Comparison of ENCODE assay signal across 12 cellular contexts in the genomic region with DNA sequence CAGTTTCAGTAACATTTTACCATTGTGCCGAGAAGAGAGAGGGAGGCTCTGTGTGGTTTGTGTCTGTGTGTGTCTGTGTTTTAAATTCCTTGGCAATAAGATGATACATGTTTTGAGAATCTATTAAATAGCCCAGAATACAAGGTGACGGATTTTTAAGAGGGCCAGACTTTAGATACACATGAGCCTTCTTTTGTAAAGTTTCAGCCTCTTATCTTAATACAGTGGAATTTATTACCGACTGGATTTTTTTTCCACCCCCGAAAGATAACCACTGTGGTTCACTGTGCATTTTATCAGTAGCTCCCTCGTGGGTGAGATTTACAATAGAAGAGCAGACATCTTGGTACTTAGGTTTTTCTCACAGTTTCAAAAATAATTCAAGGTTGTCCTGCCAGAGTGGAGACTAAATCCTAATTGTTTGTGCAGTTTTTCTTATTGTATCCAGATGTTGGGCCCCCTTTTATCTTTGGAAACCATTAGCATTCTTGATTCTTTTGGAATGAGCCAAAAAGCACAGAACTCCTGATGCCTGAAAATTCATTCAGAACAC. TPM values are rescaled to one million over a fixed set of nuclear protein-coding genes. Genes with fewer than 3 reads are reported as not detected.
DNase-seq lines count a peak whose midpoint lies in the region; ATAC-seq and TF ChIP-seq lines count a peak whose summit lies in the region.
"Had no signal": no experiment of that assay in that cellular context is flagged by ENCODE, and none has a peak within 500 bp of the region (broad histone marks: within the 10 kb centered on the region; RNA-seq: fewer than 3 reads in every experiment).

No MANE protein-coding gene starts in this region.

- H3K36me3 Mint-ChIP-seq in H9 (ENCODE audit: insufficient read depth in 1 of 3, low read depth in 3 of 3) = peaks cover 0 to 10% (median 0%) of the 10 kb centered on the region in 3 experiments; a peak in 4 of 7 replicates
- H3K36me3 Mint-ChIP-seq in activated T-helper 2 cell treated with anti-CD3 and anti-CD28 coated beads, Interferon-gamma antibody, Interleukin-2, Interleukin-4, amounts not matched to agents 10 μg/mL and 5 μg/mL and 100 μg/mL, durations not matched to agents 14 hours and 24 hours and 36 hours (ENCODE audit: low read depth) = peaks cover 71% of the 10 kb centered on the region

- H3K56ac ChIP-seq in H9 (ENCODE audit: insufficient read length, low read depth, low read length) = no peak overlapping the region

- DNase-seq in H9 = no peak
- no peak for DNase-seq in activated T-helper 2 cell treated with anti-CD3 and anti-CD28 coated beads, Interferon-gamma antibody, Interleukin-2, Interleukin-4, amounts not matched to agents 10 μg/mL and 5 μg/mL and 100 μg/mL, durations not matched to agents 14 hours and 24 hours and 36 hours (ENCODE audit: low spot score)
- peak; percentile 19 for DNase-seq in mesenchymal stem cell
- no peak for DNase-seq in left lung
- no peak for DNase-seq in cerebellum (ENCODE audit: low spot score)
- DNase-seq in NCI-H2196 (lab: John Stamatoyannopoulos, UW; ENCODE audit: unreplicated experiment) = no peak
- DNase-seq: cerebellar nuclear complex, NCI-H510A had no signal

- H3K4me3 ChIP-seq in ACC112 (ENCODE audit: low read depth, low read length) (peak overlapping the region; percentile 55; the same call in 1 of the 2 replicates), mesenchymal stem cell (ENCODE audit: insufficient read depth in 1 of 2, low read depth in 1 of 2, low read length in 2 of 2) (no peak overlapping the region), left lung (no peak overlapping the region)
- H3K4me3 ChIP-seq: BLaER1, lung had no signal

- H2BK5ac ChIP-seq in H9 (ENCODE audit: insufficient read length, low read length) (no peak overlapping the region), mesenchymal stem cell (ENCODE audit: low read depth, low read length, poor library complexity, severe bottlenecking) (no peak overlapping the region)

- H2BK15ac ChIP-seq in H9 (ENCODE audit: low read depth, low read length) (no peak overlapping the region), mesenchymal stem cell (ENCODE audit: low read depth, poor library complexity, severe bottlenecking) (no peak overlapping the region)

- no peaks in the 10 kb centered on the region for H3K27me3 Mint-ChIP-seq in H9 (ENCODE audit: low read depth)
- H3K27me3 Mint-ChIP-seq in activated T-helper 2 cell treated with anti-CD3 and anti-CD28 coated beads, Interferon-gamma antibody, Interleukin-2, Interleukin-4, amounts not matched to agents 10 μg/mL and 5 μg/mL and 100 μg/mL, durations not matched to agents 14 hours and 24 hours and 36 hours (ENCODE audit: low read depth) = no peaks in the 10 kb centered on the region

- no peak overlapping the region for H2AK5ac ChIP-seq in H9 (ENCODE audit: insufficient read length, low read length)
- no peak overlapping the region for H2AK5ac ChIP-seq in mesenchymal stem cell (ENCODE audit: low read length, severe bottlenecking)

- H3K23me2 ChIP-seq in H9 (ENCODE audit: insufficient read length, low read depth, low read length, poor library complexity, severe bottlenecking) = no peaks in the 10 kb centered on the region

- H3K18ac ChIP-seq in H9 (ENCODE audit: insufficient read length, low read depth, low read length) = no peak overlapping the region
- H3K18ac ChIP-seq in mesenchymal stem cell (ENCODE audit: low read depth in 1 of 2, low read length in 2 of 2) = no peak overlapping the region

- intact Hi-C loops in activated T-helper 2 cell treated with anti-CD3 and anti-CD28 coated beads, Interferon-gamma antibody, Interleukin-2, Interleukin-4, amounts not matched to agents 10 μg/mL and 5 μg/mL and 100 μg/mL, durations not matched to agents 14 hours and 24 hours and 36 hours (cut with micrococcal nuclease) = no loop called here
- intact Hi-C loops in left lung (cut with DNase I) = no loop called here

- H3K9me3 Mint-ChIP-seq in H9 = no peaks in the 10 kb centered on the region
- H3K9me3 Mint-ChIP-seq in activated T-helper 2 cell treated with anti-CD3 and anti-CD28 coated beads, Interferon-gamma antibody, Interleukin-2, Interleukin-4, amounts not matched to agents 10 μg/mL and 5 μg/mL and 100 μg/mL, durations not matched to agents 14 hours and 24 hours and 36 hours = no peaks in the 10 kb centered on the region

- H4K5ac ChIP-seq in H9 (ENCODE audit: insufficient read length, low read depth, low read length) = no peak overlapping the region

- no peak for TF ChIP-seq CTCF in H9 (conservative IDR thresholded peaks at IDR 0.05)
- no peak for TF ChIP-seq CTCF in left lung (IDR thresholded peaks at IDR 0.05)

- peaks cover 49% of the 10 kb centered on the region for H3K4me1 ChIP-seq in ACC112 (ENCODE audit: control insufficient read depth, insufficient read depth, low read length, unreplicated experiment)
- H3K4me1 ChIP-seq in H9 (ENCODE audit: insufficient read depth, low read length) = peaks cover 6% of the 10 kb centered on the region; the same call in 1 of the 2 replicates
- peaks cover 1% of the 10 kb centered on the region for H3K4me1 ChIP-seq in mesenchymal stem cell (ENCODE audit: control insufficient read depth, insufficient read depth, low read depth, low read length)
- peaks cover 4 to 26% of the 10 kb centered on the region in 2 donors for H3K4me1 ChIP-seq in left lung

- H4K8ac ChIP-seq in H9 (replicated peaks; ENCODE audit: insufficient read length, low read depth, low read length) (no peak overlapping the region), mesenchymal stem cell (ENCODE audit: low read length) (no peak overlapping the region)

- H3K4me1 Mint-ChIP-seq in H9 = peaks cover 33 to 41% of the 10 kb centered on the region in 2 experiments
- peaks cover 35% of the 10 kb centered on the region for H3K4me1 Mint-ChIP-seq in activated T-helper 2 cell treated with anti-CD3 and anti-CD28 coated beads, Interferon-gamma antibody, Interleukin-2, Interleukin-4, amounts not matched to agents 10 μg/mL and 5 μg/mL and 100 μg/mL, durations not matched to agents 14 hours and 24 hours and 36 hours (ENCODE audit: low read depth)

- ATAC-seq in left lung = no peak
- no peak for ATAC-seq in activated CD4-positive, CD25-positive, alpha-beta regulatory T cell treated with anti-CD3 and anti-CD28 coated beads, Interleukin-2, amount 50 U/mL, for 24 hours

- H3K79me2 ChIP-seq in ACC112 (ENCODE audit: control insufficient read depth, insufficient read depth, low read length, unreplicated experiment) = peaks cover 5% of the 10 kb centered on the region
- H3K79me2 ChIP-seq in H9 (ENCODE audit: insufficient read depth, low read length) = no peaks in the 10 kb centered on the region

- peak overlapping the region; percentile 65 to 83 (median 73) for H3K27ac Mint-ChIP-seq in H9
- H3K27ac Mint-ChIP-seq in activated T-helper 2 cell treated with anti-CD3 and anti-CD28 coated beads, Interferon-gamma antibody, Interleukin-2, Interleukin-4, amounts not matched to agents 10 μg/mL and 5 μg/mL and 100 μg/mL, durations not matched to agents 14 hours and 24 hours and 36 hours = peak overlapping the region; percentile 78

- H3K9me3 ChIP-seq in H9 (ENCODE audit: control insufficient read depth, low read depth, low read length) (no peaks in the 10 kb centered on the region), mesenchymal stem cell (ENCODE audit: control insufficient read depth, low read length) (no peaks in the 10 kb centered on the region), left lung (no peaks in the 10 kb centered on the region)
- H3K9me3 ChIP-seq: BLaER1 had no signal

- H3K23ac ChIP-seq in H9 (ENCODE audit: insufficient read length, low read depth, low read length) = no peak overlapping the region
- H3K23ac ChIP-seq in mesenchymal stem cell (ENCODE audit: low read length in 2 of 2) = no peak overlapping the region

- no CpG with 5 or more reads among the region's 5 CpGs for WGBS in H9 (ENCODE audit: extremely low coverage, insufficient read length, low lambda C conversion rate)
- WGBS in mesenchymal stem cell = 38% methylated on average over 4 of the region's 5 CpGs

- H4K91ac ChIP-seq in H9 (ENCODE audit: insufficient read length, low read depth, low read length) (no peak overlapping the region), mesenchymal stem cell (ENCODE audit: low read length) (no peak overlapping the region)

- no peak overlapping the region for H2BK20ac ChIP-seq in H9 (ENCODE audit: low read depth, low read length, poor library complexity, severe bottlenecking)

- no peak overlapping the region for H2BK12ac ChIP-seq in H9 (ENCODE audit: insufficient read length, low read depth, low read length)
- no peak overlapping the region for H2BK12ac ChIP-seq in mesenchymal stem cell (ENCODE audit: low read length in 2 of 2)

- no peak overlapping the region for H3K4me2 ChIP-seq in H9 (ENCODE audit: insufficient read depth, insufficient read length, low read length)
- H3K4me2 ChIP-seq in mesenchymal stem cell (ENCODE audit: low read length, poor library complexity, severe bottlenecking) = no peak overlapping the region
- H3K4me2 ChIP-seq: BLaER1 had no signal

- 0 out of 2 replicates have a peak, but pooled peaks cover 7% of the 10 kb centered on the region for H3K36me3 ChIP-seq in ACC112 (ENCODE audit: insufficient read depth, low read length)
- peaks cover 0 to 11% of the 10 kb centered on the region in 2 experiments for H3K36me3 ChIP-seq in mesenchymal stem cell (ENCODE audit: control insufficient read depth in 1 of 2, insufficient read depth in 2 of 2, low read depth in 1 of 2, low read length in 2 of 2)
- peaks cover 0 to 56% of the 10 kb centered on the region in 2 donors for H3K36me3 ChIP-seq in left lung

- no peaks in the 10 kb centered on the region for H3K27me3 ChIP-seq in ACC112 (ENCODE audit: insufficient read depth, low read length)
- H3K27me3 ChIP-seq in H9 (ENCODE audit: insufficient read depth, low read length) = no peaks in the 10 kb centered on the region
- no peaks in the 10 kb centered on the region for H3K27me3 ChIP-seq in mesenchymal stem cell (ENCODE audit: control insufficient read depth in 1 of 2, insufficient read depth in 1 of 2, low read length in 2 of 2)
- H3K27me3 ChIP-seq in left lung = no peaks in the 10 kb centered on the region
- H3K27me3 ChIP-seq: BLaER1 had no signal

- no peak overlapping the region for H3K14ac ChIP-seq in H9 (ENCODE audit: insufficient read depth, low read length)
- H3K14ac ChIP-seq in mesenchymal stem cell (ENCODE audit: low read length in 2 of 2) = no peak overlapping the region

- no peak overlapping the region for H3K4me3 Mint-ChIP-seq in H9
- H3K4me3 Mint-ChIP-seq in activated T-helper 2 cell treated with anti-CD3 and anti-CD28 coated beads, Interferon-gamma antibody, Interleukin-2, Interleukin-4, amounts not matched to agents 10 μg/mL and 5 μg/mL and 100 μg/mL, durations not matched to agents 14 hours and 24 hours and 36 hours (ENCODE audit: low read depth) = peak overlapping the region; percentile 31

- H2AFZ ChIP-seq in ACC112 (ENCODE audit: low read length, unreplicated experiment) (peak overlapping the region; percentile 45), H9 (ENCODE audit: low read length) (no peak overlapping the region), mesenchymal stem cell (ENCODE audit: low read depth, low read length) (no peak overlapping the region)

- no peak overlapping the region for H3K4ac ChIP-seq in H9 (ENCODE audit: low read depth, low read length)
- H3K4ac ChIP-seq in mesenchymal stem cell (ENCODE audit: low read depth in 1 of 2, low read length in 2 of 2) = no peak overlapping the region

- H4K20me1 ChIP-seq in H9 (ENCODE audit: control insufficient read depth, insufficient read depth, insufficient read length) = no peaks in the 10 kb centered on the region
- H4K20me1 ChIP-seq: BLaER1 had no signal

- no peak overlapping the region for H3T11ph ChIP-seq in H9 (ENCODE audit: low read length)

- no peak overlapping the region for H2BK120ac ChIP-seq in H9 (ENCODE audit: low read depth, low read length, poor library complexity, severe bottlenecking)
- H2BK120ac ChIP-seq in mesenchymal stem cell (ENCODE audit: low read depth, low read length) = no peak overlapping the region

- H3K27ac ChIP-seq in ACC112 (ENCODE audit: low read depth, low read length) = peak overlapping the region; percentile 85
- no peak overlapping the region for H3K27ac ChIP-seq in H9 (ENCODE audit: insufficient read length, low read depth, low read length)
- H3K27ac ChIP-seq in mesenchymal stem cell (ENCODE audit: low read length, poor library complexity, severe bottlenecking) = no peak overlapping the region
- H3K27ac ChIP-seq in left lung = no peak overlapping the region
- H3K27ac ChIP-seq: BLaER1 had no signal

- no peak overlapping the region for H3K9ac ChIP-seq in H9 (ENCODE audit: extremely low read depth, insufficient read length, low read length)
- peak overlapping the region; percentile 17 for H3K9ac ChIP-seq in mesenchymal stem cell (ENCODE audit: low read length)
- H3K9ac ChIP-seq: BLaER1 had no signal

- H3K79me1 ChIP-seq in H9 (ENCODE audit: insufficient read depth, low read depth, low read length, poor library complexity, severe bottlenecking) (no peaks in the 10 kb centered on the region), mesenchymal stem cell (replicated peaks; ENCODE audit: low read length, poor library complexity, severe bottlenecking) (peaks cover 6% of the 10 kb centered on the region)

RNA-seq across cellular contexts. Expression of gene STK4, which starts 49.9 kb away (rescaled TPM):
- 41.3 and 43.0 TPM in 2 replicates for total RNA-seq in H9 (2021)
- total RNA-seq in activated T-helper 2 cell treated with anti-CD3 and anti-CD28 coated beads, Interferon-gamma antibody, Interleukin-2, Interleukin-4, amounts not matched to agents 10 μg/mL and 5 μg/mL and 100 μg/mL, durations not matched to agents 14 hours and 24 hours and 36 hours = 147 and 149 TPM in 2 replicates
- 13.0 TPM for polyA plus RNA-seq in mesenchymal stem cell (2013, experiment 1 of 2)
- 12.5 TPM for polyA plus RNA-seq in mesenchymal stem cell (2013, experiment 2 of 2)
- total RNA-seq in left lung = 10 to 100 TPM; 33.6 to 63.7 TPM
- 35.0 TPM for total RNA-seq in cerebellum

RNA-seq across cellular contexts. Expression of gene TOMM34, which starts 56.0 kb away (rescaled TPM):
- 37.5 and 40.1 TPM in 2 replicates for total RNA-seq in H9 (2021)
- 59.5 and 62.1 TPM in 2 replicates for total RNA-seq in activated T-helper 2 cell treated with anti-CD3 and anti-CD28 coated beads, Interferon-gamma antibody, Interleukin-2, Interleukin-4, amounts not matched to agents 10 μg/mL and 5 μg/mL and 100 μg/mL, durations not matched to agents 14 hours and 24 hours and 36 hours
- polyA plus RNA-seq in mesenchymal stem cell (2013, experiment 1 of 2) = 17.0 TPM
- polyA plus RNA-seq in mesenchymal stem cell (2013, experiment 2 of 2) = 17.5 TPM
- 10 to 100 TPM; 18.1 to 18.6 TPM for total RNA-seq in left lung
- 4.1 TPM for total RNA-seq in cerebellum
